In genomic region chr1:150259758-150260669, GRCh38 we compare ENCODE assay signal across 1 cellular context.
TF ChIP-seq lines count a peak whose summit lies in the region.

No MANE protein-coding gene starts in this region.

TF ChIP-seq in H1, 55 proteins besides CTCF, POLR2A, EP300 and RAD21:
- peak; percentile 8 for TF ChIP-seq SAP30 (IDR thresholded peaks at IDR 0.05; ENCODE audit: insufficient read depth, insufficient replicate concordance, low read length)
- peak; percentile 71 for TF ChIP-seq TBP (IDR thresholded peaks at IDR 0.05; ENCODE audit: low read depth, low read length)
- TF ChIP-seq SIX5 (IDR thresholded peaks at IDR 0.05; ENCODE audit: low read depth, low read length), result peak; percentile 23; the same call in 1 of the 2 replicates
- peak; percentile 77 for TF ChIP-seq TAF1 (IDR thresholded peaks at IDR 0.05; ENCODE audit: low read depth, low read length)
- TF ChIP-seq SP1 (IDR thresholded peaks at IDR 0.05; ENCODE audit: low read depth, low read length), result peak; percentile 55; the same call in 1 of the 2 replicates
- TF ChIP-seq CTBP2 (IDR thresholded peaks at IDR 0.05; ENCODE audit: borderline replicate concordance, insufficient read depth, insufficient read length, low read length), result no peak
- TF ChIP-seq E2F6 (IDR thresholded peaks at IDR 0.05), result no peak
- no peak for TF ChIP-seq USF2 (IDR thresholded peaks at IDR 0.05; ENCODE audit: low read length)
- TF ChIP-seq POLR2AphosphoS5 (IDR thresholded peaks at IDR 0.05; ENCODE audit: low read depth, low read length), result peak; percentile 78
- peak in 1 of 2 experiments; percentile 36; a peak in 1 of 4 replicates for TF ChIP-seq SIN3A (conservative IDR thresholded peaks at IDR 0.05 in 1 of 2, IDR thresholded peaks at IDR 0.05 in 1 of 2; ENCODE audit: low read depth in 1 of 2, low read length in 2 of 2)
- TF ChIP-seq SRF (IDR thresholded peaks at IDR 0.05; ENCODE audit: low read depth, low read length), result peak; percentile 27; the same call in 1 of the 2 replicates
- 0 out of 2 replicates have a peak, but pooled peaks have one; percentile 36 for TF ChIP-seq RBBP5 (IDR thresholded peaks at IDR 0.05; ENCODE audit: borderline replicate concordance, low read depth, low read length)
- no peak for TF ChIP-seq EZH2 (IDR thresholded peaks at IDR 0.05; ENCODE audit: low read depth, low read length, severe bottlenecking)
